Comparison of ENCODE assay signal across 20 cellular contexts in the genomic region with DNA sequence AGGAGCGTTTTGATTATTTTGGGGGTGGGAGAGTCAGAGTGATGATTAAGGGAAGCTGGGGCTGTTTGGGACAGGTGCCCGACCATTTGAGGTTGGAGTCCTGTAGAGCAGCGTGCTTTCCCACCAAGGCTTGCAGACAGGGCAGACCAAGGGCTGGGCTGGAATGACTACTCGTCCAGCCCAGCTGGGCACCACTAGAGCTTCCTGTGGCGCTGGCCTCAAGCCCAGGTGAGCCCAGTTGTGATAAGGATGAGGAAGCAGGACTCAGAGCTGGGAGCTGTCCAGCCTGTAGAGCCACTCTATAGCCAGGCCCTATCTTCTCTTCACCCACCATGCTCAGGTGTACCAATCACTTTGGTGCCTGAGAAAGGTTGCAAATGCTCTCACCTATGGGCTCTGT.
A peak's percentile ranks its signal among the peaks of the same experiment; 100 is the strongest.
DNase-seq lines count a peak whose midpoint lies in the region; ATAC-seq, FAIRE-seq and TF ChIP-seq lines count a peak whose summit lies in the region.
"Had no signal": no experiment of that assay in that cellular context is flagged by ENCODE, and none has a peak within 500 bp of the region (broad histone marks: within the 10 kb centered on the region; RNA-seq: fewer than 3 reads in every experiment).

No MANE protein-coding gene starts in this region.

- TF ChIP-seq RAD21 in A549 (conservative IDR thresholded peaks at IDR 0.05 in 1 of 2, IDR thresholded peaks at IDR 0.05 in 1 of 2) (no peak), HepG2 (CRISPR knock-in tag; IDR thresholded peaks at IDR 0.05) (no peak)

- CTCF ChIA-PET in A549 (lab: Yijun Ruan, JAX) (interaction anchor here (1.4 kb wide), 1 partner anchor 11 kb away, joined by 4 read pairs; no protein-coding TSS in a partner anchor), HepG2 (lab: Yijun Ruan, JAX; ENCODE audit: low intra/inter-chr PET ratio, low total read pairs) (no interaction called here)

- ATAC-seq in A549 (peak; percentile 53 to 62; a peak in 5 of 6 replicates), GM23338 (no peak), HepG2 (no peak), GM21528 (IDR thresholded peaks at IDR 0.05; ENCODE audit: low FRiP score, unreplicated experiment) (no peak), HG02798 (IDR thresholded peaks at IDR 0.05; ENCODE audit: poor library complexity, unreplicated experiment) (no peak)

- 3% methylated on average over 5 of the region's 5 CpGs for WGBS in A549 (ENCODE audit: missing lambda C conversion rate)
- WGBS in HepG2 (ENCODE audit: low lambda C conversion rate), result 27% methylated on average over 1 of the region's 5 CpGs

- no TSS peak for BruUV-seq in HepG2 (replicated peaks; lab: Mats Ljungman, UMichigan)

- H3K4me3 ChIP-seq in A549, result no peak overlapping the region
- no peak overlapping the region for H3K4me3 ChIP-seq in GM23338
- no peak overlapping the region for H3K4me3 ChIP-seq in HepG2 (replicated peaks in 1 of 3; ENCODE audit: insufficient read depth in 1 of 3, low read depth in 2 of 3, low read length in 3 of 3)
- H3K4me3 ChIP-seq: SJSA1 had no signal

- no peaks in the 10 kb centered on the region for H3K4me1 Mint-ChIP-seq in GM23338

- H3K79me2 ChIP-seq in GM23338 (replicated peaks; ENCODE audit: insufficient read depth) (no peaks in the 10 kb centered on the region), HepG2 (ENCODE audit: insufficient read depth, low read length) (no peaks in the 10 kb centered on the region)

- H3K27ac ChIP-seq in A549 (no peak overlapping the region), GM23338 (ENCODE audit: low read depth) (no peak overlapping the region), HepG2 (ENCODE audit: extremely low read length, insufficient read depth, low read length) (no peak overlapping the region)
- H3K27ac ChIP-seq: HL-60, KMS-11, SJSA1 had no signal

- H3K4me2 ChIP-seq in A549 (no peak overlapping the region), GM23338 (no peak overlapping the region), HepG2 (ENCODE audit: low read depth, low read length) (no peak overlapping the region)
- H3K4me2 ChIP-seq: KMS-11 had no signal

- H4K20me1 ChIP-seq in GM23338 (replicated peaks; ENCODE audit: insufficient read depth) (no peaks in the 10 kb centered on the region), HepG2 (ENCODE audit: insufficient read depth, low read length) (no peaks in the 10 kb centered on the region)

- no peaks in the 10 kb centered on the region for H3F3A ChIP-seq in GM23338 (replicated peaks; ENCODE audit: low read depth)

- peaks cover 8% of the 10 kb centered on the region; the same call in 1 of the 2 replicates for H3K9me2 ChIP-seq in GM23338 (ENCODE audit: insufficient read depth)

- intact Hi-C loops in HepG2 (cut with micrococcal nuclease; ENCODE audit: unreplicated experiment), result no loop called here

- H3K4me3 Mint-ChIP-seq in GM23338, result no peak overlapping the region
- H3K4me3 Mint-ChIP-seq: B cell; CD4-positive, alpha-beta memory T cell had no signal

- in situ Hi-C loops in HepG2 (cut with HindIII; ENCODE audit: extremely low pct_ligation_motif_present, low pct_unique_long_range_greater_than_20kb), result no loop called here

- no peak overlapping the region for H3K9ac ChIP-seq in HepG2 (ENCODE audit: insufficient read depth, low read depth, low read length)
- H3K9ac ChIP-seq: KMS-11 had no signal

- TF ChIP-seq EP300 in A549 (IDR thresholded peaks at IDR 0.05) (no peak), HepG2 (IDR thresholded peaks at IDR 0.05; ENCODE audit: low read depth in 2 of 2, low read length in 2 of 2) (no peak), HepG2 (CRISPR knock-in tag; IDR thresholded peaks at IDR 0.05; ENCODE audit: borderline replicate concordance) (no peak)

- H3K36me3 ChIP-seq in GM23338 (ENCODE audit: insufficient read depth) (no peaks in the 10 kb centered on the region), HepG2 (replicated peaks in 1 of 2; ENCODE audit: control insufficient read depth in 1 of 2, insufficient read depth in 2 of 2, low read length in 2 of 2) (no peaks in the 10 kb centered on the region)
- H3K36me3 ChIP-seq: SJSA1 had no signal

- no peak for DNase-seq in A549 (ENCODE audit: low read depth in 1 of 2, low spot score in 1 of 2)
- DNase-seq in GM23338 (ENCODE audit: low spot score), result no peak
- peak; percentile 29 for DNase-seq in NCI-H226
- DNase-seq in HepG2 (ENCODE audit: low spot score), result no peak
- no peak for DNase-seq in NCI-H524 treated with DMSO at 0.1 percent for 48 hours (lab: John Stamatoyannopoulos, UW)
- DNase-seq: CD4-positive, alpha-beta memory T cell; HCEC 1CT; NCI-H1417 treated with DMSO at 0.1 percent for 48 hours; NCI-H2029; NCI-H2171 treated with DMSO at 0.1 percent for 48 hours; NCI-H510A; RPMI8226; SW 1271 had no signal

- no peak for TF ChIP-seq POLR2A in A549 (IDR thresholded peaks at IDR 0.05; ENCODE audit: low read length)
- no peak for TF ChIP-seq POLR2A in HepG2 (IDR thresholded peaks at IDR 0.05; ENCODE audit: insufficient read depth in 1 of 2, low read depth in 2 of 2, low read length in 2 of 2)

- H3K27me3 Mint-ChIP-seq in GM23338 (ENCODE audit: insufficient read depth, low read depth, poor library complexity), result peaks cover 6% of the 10 kb centered on the region
- H3K27me3 Mint-ChIP-seq: B cell had no signal

- POLR2A ChIA-PET in A549 (lab: Yijun Ruan, JAX), result no interaction called here
- POLR2A ChIA-PET in HepG2 (lab: Yijun Ruan, JAX), result no interaction called here

- H3K27me3 ChIP-seq in GM23338 (ENCODE audit: insufficient read depth), result no peaks in the 10 kb centered on the region
- no peaks in the 10 kb centered on the region; a peak in 1 of 5 replicates for H3K27me3 ChIP-seq in HepG2 (ENCODE audit: control insufficient read depth in 1 of 2, insufficient read depth in 2 of 2, low read length in 2 of 2)
- H3K27me3 ChIP-seq: SJSA1 had no signal

- H3K4me1 ChIP-seq in A549, result no peaks in the 10 kb centered on the region
- H3K4me1 ChIP-seq in GM23338 (ENCODE audit: insufficient read depth), result no peaks in the 10 kb centered on the region
- no peaks in the 10 kb centered on the region for H3K4me1 ChIP-seq in HepG2 (ENCODE audit: insufficient read depth, low read length)
- H3K4me1 ChIP-seq: SJSA1 had no signal

- H3K36me3 Mint-ChIP-seq in GM23338 (ENCODE audit: low read depth), result no peaks in the 10 kb centered on the region; the same call in 2 of the 3 replicates

- no peak overlapping the region for H3K27ac Mint-ChIP-seq in GM23338
- H3K27ac Mint-ChIP-seq: CD4-positive, alpha-beta memory T cell had no signal

- H2AFZ ChIP-seq in GM23338 (no peak overlapping the region), HepG2 (ENCODE audit: low read length) (no peak overlapping the region)

- FAIRE-seq in A549 (lab: Jason Lieb, UNC) (no peak), HepG2 (lab: Jason Lieb, UNC) (no peak)
- FAIRE-seq: D721Med had no signal

- no peaks in the 10 kb centered on the region; the same call in 2 of the 3 replicates for H3K9me3 Mint-ChIP-seq in GM23338

- H3K9me3 ChIP-seq in A549, result no peaks in the 10 kb centered on the region
- no peaks in the 10 kb centered on the region for H3K9me3 ChIP-seq in HepG2 (ENCODE audit: low read length)
- H3K9me3 ChIP-seq: SJSA1 had no signal

- TF ChIP-seq CTCF in A549 (IDR thresholded peaks at IDR 0.05), result no peak
- no peak for TF ChIP-seq CTCF in GM23338 (conservative IDR thresholded peaks at IDR 0.05; ENCODE audit: low read depth in 2 of 2)
- TF ChIP-seq CTCF in HepG2 (CRISPR knock-in tag; IDR thresholded peaks at IDR 0.05), result no peak

TF ChIP-seq in A549, 52 proteins besides CTCF, POLR2A, EP300 and RAD21 (continues in another document):
- TF ChIP-seq MAFK (IDR thresholded peaks at IDR 0.05; ENCODE audit: partially characterized antibody), result no peak
- no peak for TF ChIP-seq HEYL (CRISPR knock-in tag; IDR thresholded peaks at IDR 0.05)
- TF ChIP-seq ZSCAN20 (CRISPR knock-in tag; IDR thresholded peaks at IDR 0.05), result no peak
- TF ChIP-seq HOXB13 (CRISPR knock-in tag; IDR thresholded peaks at IDR 0.05; ENCODE audit: low read depth), result no peak
- TF ChIP-seq, protein P1, sequence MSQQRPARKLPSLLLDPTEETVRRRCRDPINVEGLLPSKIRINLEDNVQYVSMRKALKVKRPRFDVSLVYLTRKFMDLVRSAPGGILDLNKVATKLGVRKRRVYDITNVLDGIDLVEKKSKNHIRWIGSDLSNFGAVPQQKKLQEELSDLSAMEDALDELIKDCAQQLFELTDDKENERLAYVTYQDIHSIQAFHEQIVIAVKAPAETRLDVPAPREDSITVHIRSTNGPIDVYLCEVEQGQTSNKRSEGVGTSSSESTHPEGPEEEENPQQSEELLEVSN (IDR thresholded peaks at IDR 0.05; ENCODE audit: borderline replicate concordance, low read depth), result no peak
- TF ChIP-seq KDM1A (IDR thresholded peaks at IDR 0.05; ENCODE audit: low read depth), result no peak
- no peak for TF ChIP-seq CEBPB (IDR thresholded peaks at IDR 0.05)

TF ChIP-seq in HepG2, 621 proteins besides CTCF, POLR2A, EP300 and RAD21:
- TF ChIP-seq ZNF562 (CRISPR knock-in tag; IDR thresholded peaks at IDR 0.05; ENCODE audit: borderline replicate concordance) (no peak), REST (IDR thresholded peaks at IDR 0.05; ENCODE audit: borderline replicate concordance in 1 of 2, low read depth in 1 of 2, low read length in 2 of 2) (peak in 1 of 2 experiments; percentile 75), KDM1A (CRISPR knock-in tag; IDR thresholded peaks at IDR 0.05) (no peak), MIER2 (CRISPR knock-in tag; IDR thresholded peaks at IDR 0.05) (peak; percentile 66; the same call in 1 of the 2 replicates), DNMT1 (CRISPR knock-in tag; IDR thresholded peaks at IDR 0.05) (no peak), MED13 (CRISPR knock-in tag; IDR thresholded peaks at IDR 0.05) (no peak)

Comparison
In these comparisons a context has a peak if more than half of its experiments do, and no peak if none do; other contexts are left out.
1. ATAC-seq: peak in A549 (2 of 2); none in GM23338 (single experiment), HepG2 (single experiment), GM21528 (single experiment) and HG02798 (single experiment).